Comparison of ENCODE assay signal across 13 cellular contexts in the genomic region with DNA sequence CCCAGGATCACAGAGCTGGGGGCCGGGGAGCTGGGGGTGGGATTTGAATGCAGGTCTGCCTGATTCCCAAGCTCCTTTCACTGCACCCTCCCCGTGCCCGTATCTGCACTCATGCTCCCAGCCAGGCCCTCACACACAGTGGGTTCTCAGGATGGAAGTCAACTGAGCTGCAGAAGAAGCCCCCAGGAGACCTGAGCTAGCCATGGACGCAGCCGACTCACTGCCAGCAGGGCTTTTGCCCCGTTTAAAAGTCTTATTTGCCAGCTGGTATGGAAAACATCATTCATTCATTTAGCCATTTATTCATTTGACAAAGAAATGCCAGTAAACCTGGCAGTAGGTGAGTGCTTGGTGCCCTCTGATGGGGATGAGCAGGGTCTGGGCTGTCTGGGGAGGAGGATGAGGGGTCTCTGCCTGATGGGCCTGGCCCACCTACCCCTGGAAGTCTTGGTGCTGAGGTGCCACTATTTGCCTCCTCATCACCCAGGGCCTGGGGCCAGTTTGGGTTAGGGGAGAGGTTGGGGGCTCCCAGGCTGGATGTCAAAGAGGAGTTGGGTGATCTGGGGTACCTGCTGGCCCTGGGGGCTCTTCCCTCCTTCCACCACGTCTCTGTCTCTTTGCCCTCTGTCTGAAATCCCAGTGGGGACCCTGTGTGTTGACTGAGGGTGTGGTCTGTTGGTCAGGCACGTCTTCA. TPM values are rescaled to one million over a fixed set of nuclear protein-coding genes. Genes with fewer than 3 reads are reported as not detected.
DNase-seq lines count a peak whose midpoint lies in the region; ATAC-seq and TF ChIP-seq lines count a peak whose summit lies in the region.
"Had no signal": no experiment of that assay in that cellular context is flagged by ENCODE, and none has a peak within 500 bp of the region (broad histone marks: within the 10 kb centered on the region; RNA-seq: fewer than 3 reads in every experiment).

No MANE protein-coding gene starts in this region.

- no peak for ATAC-seq in heart right ventricle
- ATAC-seq: HCT116, Panc1 had no signal

- 74 to 75% methylated on average over 8 of the region's 8 CpGs for WGBS in heart right ventricle, 2 donors

- peaks cover 47% of the 10 kb centered on the region for H3K36me3 Mint-ChIP-seq in activated naive CD8-positive, alpha-beta T cell treated with anti-CD3 and anti-CD28 coated beads for 36 hours

- intact Hi-C loops in heart right ventricle (cut with DNase I) (loop anchor here in 2 of 10 donors (5.0 kb wide), 1 partner anchor 42 kb away; no protein-coding TSS in a partner anchor), cardiac septum (cut with DNase I) (no loop called here), vagina (cut with DNase I) (no loop called here)

- peaks cover 0 to 8% (median 0%) of the 10 kb centered on the region in 7 donors for H3K27me3 ChIP-seq in heart right ventricle
- H3K27me3 ChIP-seq in mucosa of stomach (ENCODE audit: control insufficient read depth, insufficient read depth, low read length): no peaks in the 10 kb centered on the region
- H3K27me3 ChIP-seq in vagina: no peaks in the 10 kb centered on the region

- H3K27me3 Mint-ChIP-seq in activated naive CD8-positive, alpha-beta T cell treated with anti-CD3 and anti-CD28 coated beads for 36 hours: no peaks in the 10 kb centered on the region

- H3K9me3 ChIP-seq in heart right ventricle (no peaks in the 10 kb centered on the region), mucosa of stomach (ENCODE audit: control insufficient read depth, low read length) (no peaks in the 10 kb centered on the region), vagina (no peaks in the 10 kb centered on the region)

- H3K4me3 ChIP-seq in heart right ventricle: peak overlapping the region in 6 of 10 donors; percentile 73 to 94 (median 82)
- H3K4me3 ChIP-seq in mucosa of stomach (ENCODE audit: low read length): no peak overlapping the region
- H3K4me3 ChIP-seq in vagina: peak overlapping the region in 1 of 2 donors; percentile 81

- TF ChIP-seq CTCF in heart right ventricle (IDR thresholded peaks at IDR 0.05) (no peak), vagina (IDR thresholded peaks at IDR 0.05) (no peak)

- peak overlapping the region; percentile 43 for H3K27ac Mint-ChIP-seq in activated naive CD8-positive, alpha-beta T cell treated with anti-CD3 and anti-CD28 coated beads for 36 hours

- peaks cover 5 to 88% (median 64%) of the 10 kb centered on the region in 9 donors for H3K4me1 ChIP-seq in heart right ventricle
- peaks cover 23% of the 10 kb centered on the region for H3K4me1 ChIP-seq in mucosa of stomach (ENCODE audit: control insufficient read depth, insufficient read depth, low read length)
- peaks cover 60% of the 10 kb centered on the region for H3K4me1 ChIP-seq in vagina
- H3K4me1 ChIP-seq: parathyroid adenoma had no signal

- H3K36me3 ChIP-seq in heart right ventricle: peaks cover 0 to 26% (median 0%) of the 10 kb centered on the region in 9 donors
- H3K36me3 ChIP-seq in mucosa of stomach (ENCODE audit: control insufficient read depth, insufficient read depth, low read length): no peaks in the 10 kb centered on the region
- no peaks in the 10 kb centered on the region for H3K36me3 ChIP-seq in vagina

- H3K4me1 Mint-ChIP-seq in activated naive CD8-positive, alpha-beta T cell treated with anti-CD3 and anti-CD28 coated beads for 36 hours: peaks cover 66% of the 10 kb centered on the region

- H3K9me3 Mint-ChIP-seq in activated naive CD8-positive, alpha-beta T cell treated with anti-CD3 and anti-CD28 coated beads for 36 hours: peaks cover 4% of the 10 kb centered on the region

- H3K27ac ChIP-seq in heart right ventricle (peak overlapping the region in 9 of 10 donors; percentile 0 to 99 (median 94)), vagina (peak overlapping the region; percentile 90)

- no peak for DNase-seq in heart right ventricle
- DNase-seq in cardiac septum (ENCODE audit: low spot score): no peak
- no peak for DNase-seq in activated naive CD8-positive, alpha-beta T cell treated with anti-CD3 and anti-CD28 coated beads for 36 hours
- no peak for DNase-seq in vagina (ENCODE audit: extremely low spot score in 2 of 2)
- DNase-seq in A172 (ENCODE audit: low spot score): no peak
- no peak for DNase-seq in GM03348 (ENCODE audit: low spot score)
- DNase-seq in COR-L47 (lab: John Stamatoyannopoulos, UW): no peak
- DNase-seq: NCI-H1048; stimulated activated CD8-positive, alpha-beta memory T cell treated with anti-CD3 and anti-CD28 coated beads, Interleukin-4, amount 100 ng/mL, for 48 hours had no signal

- H3K9ac ChIP-seq in mucosa of stomach (ENCODE audit: low read length): peak overlapping the region; percentile 43
- H3K9ac ChIP-seq: parathyroid adenoma had no signal

- H3K4me3 Mint-ChIP-seq in activated naive CD8-positive, alpha-beta T cell treated with anti-CD3 and anti-CD28 coated beads for 36 hours: peak overlapping the region; percentile 100

- no peak for TF ChIP-seq POLR2A in vagina (IDR thresholded peaks at IDR 0.05)

RNA-seq across cellular contexts. Expression of a gene that starts 2.8 kb away (rescaled TPM):
- total RNA-seq in heart right ventricle: 10 to 100 TPM in 8 of 10 donors, 1 to 10 TPM in 2; 8.0 to 55.4 (median 15.7) TPM
- polyA plus RNA-seq in heart right ventricle: 10 to 100 TPM; 11.9 to 15.3 TPM
- 15.5 TPM for total RNA-seq in cardiac septum
- total RNA-seq in activated naive CD8-positive, alpha-beta T cell treated with anti-CD3 and anti-CD28 coated beads for 36 hours: 100 to 1,000 TPM; 187 to 193 TPM
- 41.0 TPM for total RNA-seq in vagina
- total RNA-seq in A172 (2014; rRNA removed; shearing (Covaris generic)): not detected in 2 replicates
